1 cellular context compared by ENCODE assay signal in genomic region chr19:58154679-58155648, GRCh38.
TF ChIP-seq lines count a peak whose summit lies in the region.

No MANE protein-coding gene starts in this region.

TF ChIP-seq in liver, 16 proteins besides CTCF, POLR2A, EP300 and RAD21 (continued from another document):
- TF ChIP-seq REST (IDR thresholded peaks at IDR 0.05) = peak; percentile 23
- TF ChIP-seq NR2F2 (IDR thresholded peaks at IDR 0.05) = no peak
- no peak for TF ChIP-seq JUND (IDR thresholded peaks at IDR 0.05)
- no peak for TF ChIP-seq EGR1 (IDR thresholded peaks at IDR 0.05; ENCODE audit: low read depth in 2 of 2)
- no peak for TF ChIP-seq SP1 (IDR thresholded peaks at IDR 0.05)
